ENCODE assay signal across 1 cellular context in the genomic region with DNA sequence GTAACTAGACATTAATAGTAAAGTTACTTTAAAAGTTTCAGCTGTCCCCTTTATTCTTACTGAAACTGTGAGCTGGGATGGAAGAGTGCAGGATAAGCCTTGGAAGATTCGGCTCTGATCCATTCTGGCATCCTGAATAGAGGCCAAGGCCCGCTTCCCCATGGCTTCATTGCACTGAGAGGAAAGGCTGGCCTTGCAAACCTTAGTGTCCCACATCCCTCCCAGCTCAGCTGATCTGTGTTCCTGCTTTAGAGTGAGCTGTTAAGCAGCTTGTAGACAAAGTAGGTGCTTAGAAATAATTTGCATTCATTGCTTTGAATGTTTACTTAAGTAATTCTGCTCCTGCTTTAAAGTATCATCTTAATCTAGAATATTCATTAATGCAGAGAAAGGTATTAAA.
TF ChIP-seq lines count a peak whose summit lies in the region.

No MANE protein-coding gene starts in this region.

TF ChIP-seq in GM23338, 12 proteins besides CTCF, POLR2A, EP300 and RAD21 (continued from another document):
- TF ChIP-seq ZNF462 (CRISPR knock-in tag; IDR thresholded peaks at IDR 0.05) (no peak), EZH2 (IDR thresholded peaks at IDR 0.05; ENCODE audit: low read depth, unreplicated experiment) (no peak), ETS1 (IDR thresholded peaks at IDR 0.05) (no peak), EZH2phosphoT487 (IDR thresholded peaks at IDR 0.05; ENCODE audit: unreplicated experiment) (no peak), ZNF331 (CRISPR knock-in tag; IDR thresholded peaks at IDR 0.05; ENCODE audit: low read depth) (no peak), CREB1 (CRISPR knock-in tag; IDR thresholded peaks at IDR 0.05; ENCODE audit: low read depth) (no peak)
